8 cellular contexts compared by ENCODE assay signal in genomic region chr15:28885289-28885629, GRCh38. TPM values are rescaled to one million over a fixed set of nuclear protein-coding genes. Genes with fewer than 3 reads are reported as not detected.
DNase-seq lines count a peak whose midpoint lies in the region; TF ChIP-seq lines count a peak whose summit lies in the region.

No MANE protein-coding gene starts in this region.

- H3K36me3 ChIP-seq in HUES64 (ENCODE audit: insufficient read depth, low read length) = no peaks in the 10 kb centered on the region
- no peaks in the 10 kb centered on the region for H3K36me3 ChIP-seq in ectodermal cell (ENCODE audit: control insufficient read depth, insufficient read depth, low read length)

- peak overlapping the region; percentile 77 to 82 (median 77) for H3K4me3 Mint-ChIP-seq in nephron

- H3K27ac Mint-ChIP-seq in nephron = no peak overlapping the region

- H3K4me1 ChIP-seq in HUES64 (ENCODE audit: insufficient read depth, low read length) (peaks cover 10% of the 10 kb centered on the region; the same call in 1 of the 2 replicates), ectodermal cell (ENCODE audit: control insufficient read depth, insufficient read depth, low read length) (peaks cover 31% of the 10 kb centered on the region)

- no peaks in the 10 kb centered on the region for H3K36me3 Mint-ChIP-seq in nephron (ENCODE audit: low read depth)

- WGBS in HUES64 = 20% methylated on average over 24 of the region's 24 CpGs
- WGBS in ectodermal cell, 2 experiments = 26 to 29% methylated on average over 24 of the region's 24 CpGs

- no peaks in the 10 kb centered on the region for H3K9me3 Mint-ChIP-seq in nephron

- DNase-seq in AG04450 (ENCODE audit: low read depth, low spot score) = no peak
- no peak for DNase-seq in DMS153 (lab: John Stamatoyannopoulos, UW)
- no peak for DNase-seq in DMS53 (lab: John Stamatoyannopoulos, UW)
- DNase-seq in stimulated activated CD4-positive, alpha-beta T cell treated with anti-CD3 and anti-CD28 coated beads, Interleukin-2, amount 100 ng/mL, for 48 hours = no peak
- no peak for DNase-seq in pons (ENCODE audit: low spot score)

- H3K27me3 Mint-ChIP-seq in nephron (ENCODE audit: low read depth) = peaks cover 12% of the 10 kb centered on the region

- peak overlapping the region; percentile 90 for H3K9ac ChIP-seq in HUES64 (ENCODE audit: low read depth, low read length)

- CTCF ChIA-PET in AG04450 (lab: Charles Lee) = interaction anchor here (1.3 to 2.4 kb wide), 2 partner anchors 204 to 218 kb away, joined by 5 to 9 read pairs; no protein-coding TSS in a partner anchor

- H3K9me3 ChIP-seq in AG04450 (ENCODE audit: control insufficient read depth, insufficient read depth, low read length) (no peaks in the 10 kb centered on the region; the same call in 1 of the 2 replicates), HUES64 (ENCODE audit: insufficient read depth, low read depth, low read length) (no peaks in the 10 kb centered on the region), ectodermal cell (ENCODE audit: control insufficient read depth, low read length) (no peaks in the 10 kb centered on the region)

- H3K27ac ChIP-seq in AG04450 (ENCODE audit: low read depth, low read length) (no peak overlapping the region), HUES64 (ENCODE audit: low read depth, low read length) (no peak overlapping the region), ectodermal cell (ENCODE audit: insufficient read depth, low read depth, low read length, poor library complexity, severe bottlenecking) (no peak overlapping the region)

- H3K4me3 ChIP-seq in AG04450 (ENCODE audit: low read depth, low read length) (peak overlapping the region; percentile 68), HUES64 (ENCODE audit: low read length) (peak overlapping the region; percentile 66), ectodermal cell (ENCODE audit: insufficient read depth, low read depth, low read length) (peak overlapping the region; percentile 66)

- 0 out of 2 replicates have a peak, but pooled peaks have one; percentile 2 for TF ChIP-seq CTCF in AG04450 (IDR thresholded peaks at IDR 0.05; ENCODE audit: low read depth, low read length)
- TF ChIP-seq CTCF in nephron (IDR thresholded peaks at IDR 0.05; ENCODE audit: unreplicated experiment in 3 of 3) = no peak

- peaks cover 27% of the 10 kb centered on the region for H3K4me1 Mint-ChIP-seq in nephron

- POLR2A ChIA-PET in AG04450 (lab: Yijun Ruan, JAX) = no interaction called here

- H3K27me3 ChIP-seq in AG04450 (ENCODE audit: control insufficient read depth, insufficient read depth, low read length) = no peaks in the 10 kb centered on the region
- peaks cover 39% of the 10 kb centered on the region for H3K27me3 ChIP-seq in HUES64 (ENCODE audit: insufficient read depth, low read length)
- H3K27me3 ChIP-seq in ectodermal cell (ENCODE audit: control insufficient read depth, insufficient read depth, low read length, poor library complexity, severe bottlenecking) = peaks cover 5% of the 10 kb centered on the region

RNA-seq across cellular contexts. Expression of gene APBA2, which starts 0.5 kb away (rescaled TPM):
- 18.9 and 27.9 TPM in 2 replicates for polyA plus RNA-seq in AG04450 (2011; rRNA removed)
- polyA minus RNA-seq in AG04450 (2011; rRNA and poly(A)+ RNA removed) = 28.6 and 31.4 TPM in 2 replicates
- polyA plus RNA-seq in HUES64 (2013, experiment 1 of 2) = 16.5 TPM
- 21.6 TPM for polyA plus RNA-seq in HUES64 (2013, experiment 2 of 2)
- polyA plus RNA-seq in ectodermal cell (2013, experiment 1 of 4) = 77.3 TPM
- 72.2 TPM for polyA plus RNA-seq in ectodermal cell (2013, experiment 2 of 4)
- 58.2 TPM for polyA plus RNA-seq in ectodermal cell (2013, experiment 3 of 4)
- polyA plus RNA-seq in ectodermal cell (2013, experiment 4 of 4) = 62.1 TPM

RNA-seq across cellular contexts. Expression of gene GOLGA6L7, which starts 36.8 kb away (rescaled TPM):
- not detected in 2 replicates for polyA plus RNA-seq in AG04450 (2011; rRNA removed)
- not detected in 2 replicates for polyA minus RNA-seq in AG04450 (2011; rRNA and poly(A)+ RNA removed)
- polyA plus RNA-seq in HUES64 (2013, experiment 1 of 2) = not detected
- polyA plus RNA-seq in HUES64 (2013, experiment 2 of 2) = not detected
- polyA plus RNA-seq in ectodermal cell (2013, experiment 1 of 4) = not detected
- not detected for polyA plus RNA-seq in ectodermal cell (2013, experiment 2 of 4)
- polyA plus RNA-seq in ectodermal cell (2013, experiment 3 of 4) = not detected
- polyA plus RNA-seq in ectodermal cell (2013, experiment 4 of 4) = not detected
